1 cellular context compared by ENCODE assay signal in genomic region chr20:32580970-32581838, GRCh38.
A peak's percentile ranks its signal among the peaks of the same experiment; 100 is the strongest.
TF ChIP-seq lines count a peak whose summit lies in the region.

No MANE protein-coding gene starts in this region.

TF ChIP-seq in HepG2, 621 proteins besides CTCF, POLR2A, EP300 and RAD21 (continued from another document and continues in another):
- TF ChIP-seq ZNF318 (CRISPR knock-in tag; IDR thresholded peaks at IDR 0.05), result 0 out of 2 replicates have a peak, but pooled peaks have one; percentile 25
- TF ChIP-seq NCOA1 (CRISPR knock-in tag; IDR thresholded peaks at IDR 0.05), result no peak
- no peak for TF ChIP-seq MAFG (CRISPR knock-in tag; IDR thresholded peaks at IDR 0.05)
- TF ChIP-seq ZBTB3 (CRISPR knock-in tag; IDR thresholded peaks at IDR 0.05; ENCODE audit: borderline replicate concordance, low read depth), result no peak; the same call in 1 of the 2 replicates
- no peak for TF ChIP-seq SIX4 (CRISPR knock-in tag; IDR thresholded peaks at IDR 0.05)
- no peak for TF ChIP-seq ZMAT5 (CRISPR knock-in tag; IDR thresholded peaks at IDR 0.05; ENCODE audit: borderline replicate concordance, low read depth)
- TF ChIP-seq, protein P1, sequence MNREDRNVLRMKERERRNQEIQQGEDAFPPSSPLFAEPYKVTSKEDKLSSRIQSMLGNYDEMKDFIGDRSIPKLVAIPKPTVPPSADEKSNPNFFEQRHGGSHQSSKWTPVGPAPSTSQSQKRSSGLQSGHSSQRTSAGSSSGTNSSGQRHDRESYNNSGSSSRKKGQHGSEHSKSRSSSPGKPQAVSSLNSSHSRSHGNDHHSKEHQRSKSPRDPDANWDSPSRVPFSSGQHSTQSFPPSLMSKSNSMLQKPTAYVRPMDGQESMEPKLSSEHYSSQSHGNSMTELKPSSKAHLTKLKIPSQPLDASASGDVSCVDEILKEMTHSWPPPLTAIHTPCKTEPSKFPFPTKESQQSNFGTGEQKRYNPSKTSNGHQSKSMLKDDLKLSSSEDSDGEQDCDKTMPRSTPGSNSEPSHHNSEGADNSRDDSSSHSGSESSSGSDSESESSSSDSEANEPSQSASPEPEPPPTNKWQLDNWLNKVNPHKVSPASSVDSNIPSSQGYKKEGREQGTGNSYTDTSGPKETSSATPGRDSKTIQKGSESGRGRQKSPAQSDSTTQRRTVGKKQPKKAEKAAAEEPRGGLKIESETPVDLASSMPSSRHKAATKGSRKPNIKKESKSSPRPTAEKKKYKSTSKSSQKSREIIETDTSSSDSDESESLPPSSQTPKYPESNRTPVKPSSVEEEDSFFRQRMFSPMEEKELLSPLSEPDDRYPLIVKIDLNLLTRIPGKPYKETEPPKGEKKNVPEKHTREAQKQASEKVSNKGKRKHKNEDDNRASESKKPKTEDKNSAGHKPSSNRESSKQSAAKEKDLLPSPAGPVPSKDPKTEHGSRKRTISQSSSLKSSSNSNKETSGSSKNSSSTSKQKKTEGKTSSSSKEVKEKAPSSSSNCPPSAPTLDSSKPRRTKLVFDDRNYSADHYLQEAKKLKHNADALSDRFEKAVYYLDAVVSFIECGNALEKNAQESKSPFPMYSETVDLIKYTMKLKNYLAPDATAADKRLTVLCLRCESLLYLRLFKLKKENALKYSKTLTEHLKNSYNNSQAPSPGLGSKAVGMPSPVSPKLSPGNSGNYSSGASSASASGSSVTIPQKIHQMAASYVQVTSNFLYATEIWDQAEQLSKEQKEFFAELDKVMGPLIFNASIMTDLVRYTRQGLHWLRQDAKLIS (CRISPR knock-in tag; IDR thresholded peaks at IDR 0.05), result no peak
- peak; percentile 16; the same call in 1 of the 2 replicates for TF ChIP-seq ZNF546 (CRISPR knock-in tag; conservative IDR thresholded peaks at IDR 0.05)
- TF ChIP-seq, protein P2, sequence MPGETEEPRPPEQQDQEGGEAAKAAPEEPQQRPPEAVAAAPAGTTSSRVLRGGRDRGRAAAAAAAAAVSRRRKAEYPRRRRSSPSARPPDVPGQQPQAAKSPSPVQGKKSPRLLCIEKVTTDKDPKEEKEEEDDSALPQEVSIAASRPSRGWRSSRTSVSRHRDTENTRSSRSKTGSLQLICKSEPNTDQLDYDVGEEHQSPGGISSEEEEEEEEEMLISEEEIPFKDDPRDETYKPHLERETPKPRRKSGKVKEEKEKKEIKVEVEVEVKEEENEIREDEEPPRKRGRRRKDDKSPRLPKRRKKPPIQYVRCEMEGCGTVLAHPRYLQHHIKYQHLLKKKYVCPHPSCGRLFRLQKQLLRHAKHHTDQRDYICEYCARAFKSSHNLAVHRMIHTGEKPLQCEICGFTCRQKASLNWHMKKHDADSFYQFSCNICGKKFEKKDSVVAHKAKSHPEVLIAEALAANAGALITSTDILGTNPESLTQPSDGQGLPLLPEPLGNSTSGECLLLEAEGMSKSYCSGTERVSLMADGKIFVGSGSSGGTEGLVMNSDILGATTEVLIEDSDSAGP (CRISPR knock-in tag; IDR thresholded peaks at IDR 0.05; ENCODE audit: borderline replicate concordance), result no peak
- 0 out of 2 replicates have a peak, but pooled peaks have one; percentile 1 for TF ChIP-seq ELF3 (CRISPR knock-in tag; IDR thresholded peaks at IDR 0.05)
- peak; percentile 20; the same call in 1 of the 2 replicates for TF ChIP-seq SAFB2 (CRISPR knock-in tag; IDR thresholded peaks at IDR 0.05; ENCODE audit: borderline replicate concordance, low read depth)
- no peak for TF ChIP-seq ZNF83 (CRISPR knock-in tag; IDR thresholded peaks at IDR 0.05; ENCODE audit: borderline replicate concordance)
- TF ChIP-seq REL (CRISPR knock-in tag; conservative IDR thresholded peaks at IDR 0.05), result no peak
- TF ChIP-seq, protein P3, sequence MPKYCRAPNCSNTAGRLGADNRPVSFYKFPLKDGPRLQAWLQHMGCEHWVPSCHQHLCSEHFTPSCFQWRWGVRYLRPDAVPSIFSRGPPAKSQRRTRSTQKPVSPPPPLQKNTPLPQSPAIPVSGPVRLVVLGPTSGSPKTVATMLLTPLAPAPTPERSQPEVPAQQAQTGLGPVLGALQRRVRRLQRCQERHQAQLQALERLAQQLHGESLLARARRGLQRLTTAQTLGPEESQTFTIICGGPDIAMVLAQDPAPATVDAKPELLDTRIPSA (CRISPR knock-in tag; IDR thresholded peaks at IDR 0.05; ENCODE audit: borderline replicate concordance), result no peak
- no peak for TF ChIP-seq KDM3A (CRISPR knock-in tag; IDR thresholded peaks at IDR 0.05; ENCODE audit: low read depth)
- TF ChIP-seq ZNF577 (CRISPR knock-in tag; IDR thresholded peaks at IDR 0.05; ENCODE audit: borderline replicate concordance, low read depth), result no peak
- no peak for TF ChIP-seq ZNF562 (CRISPR knock-in tag; IDR thresholded peaks at IDR 0.05; ENCODE audit: borderline replicate concordance)
- no peak for TF ChIP-seq ZNF747 (CRISPR knock-in tag; IDR thresholded peaks at IDR 0.05; ENCODE audit: borderline replicate concordance)
- no peak for TF ChIP-seq KDM1A (CRISPR knock-in tag; IDR thresholded peaks at IDR 0.05)
- no peak for TF ChIP-seq ZUFSP (CRISPR knock-in tag; IDR thresholded peaks at IDR 0.05; ENCODE audit: borderline replicate concordance)
- peak; percentile 50; the same call in 1 of the 2 replicates for TF ChIP-seq TARDBP (CRISPR knock-in tag; IDR thresholded peaks at IDR 0.05)
- no peak for TF ChIP-seq JUNB (CRISPR knock-in tag; IDR thresholded peaks at IDR 0.05; ENCODE audit: borderline replicate concordance)
- TF ChIP-seq NCOR1 (IDR thresholded peaks at IDR 0.05; ENCODE audit: borderline replicate concordance, low read length), result no peak
- no peak for TF ChIP-seq ZFYVE20 (CRISPR knock-in tag; IDR thresholded peaks at IDR 0.05; ENCODE audit: borderline replicate concordance, low read depth)
- no peak for TF ChIP-seq ZNF296 (CRISPR knock-in tag; conservative IDR thresholded peaks at IDR 0.05)
- TF ChIP-seq, protein P4, sequence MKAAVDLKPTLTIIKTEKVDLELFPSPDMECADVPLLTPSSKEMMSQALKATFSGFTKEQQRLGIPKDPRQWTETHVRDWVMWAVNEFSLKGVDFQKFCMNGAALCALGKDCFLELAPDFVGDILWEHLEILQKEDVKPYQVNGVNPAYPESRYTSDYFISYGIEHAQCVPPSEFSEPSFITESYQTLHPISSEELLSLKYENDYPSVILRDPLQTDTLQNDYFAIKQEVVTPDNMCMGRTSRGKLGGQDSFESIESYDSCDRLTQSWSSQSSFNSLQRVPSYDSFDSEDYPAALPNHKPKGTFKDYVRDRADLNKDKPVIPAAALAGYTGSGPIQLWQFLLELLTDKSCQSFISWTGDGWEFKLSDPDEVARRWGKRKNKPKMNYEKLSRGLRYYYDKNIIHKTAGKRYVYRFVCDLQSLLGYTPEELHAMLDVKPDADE (CRISPR knock-in tag; IDR thresholded peaks at IDR 0.05), result no peak
- TF ChIP-seq, protein P5, sequence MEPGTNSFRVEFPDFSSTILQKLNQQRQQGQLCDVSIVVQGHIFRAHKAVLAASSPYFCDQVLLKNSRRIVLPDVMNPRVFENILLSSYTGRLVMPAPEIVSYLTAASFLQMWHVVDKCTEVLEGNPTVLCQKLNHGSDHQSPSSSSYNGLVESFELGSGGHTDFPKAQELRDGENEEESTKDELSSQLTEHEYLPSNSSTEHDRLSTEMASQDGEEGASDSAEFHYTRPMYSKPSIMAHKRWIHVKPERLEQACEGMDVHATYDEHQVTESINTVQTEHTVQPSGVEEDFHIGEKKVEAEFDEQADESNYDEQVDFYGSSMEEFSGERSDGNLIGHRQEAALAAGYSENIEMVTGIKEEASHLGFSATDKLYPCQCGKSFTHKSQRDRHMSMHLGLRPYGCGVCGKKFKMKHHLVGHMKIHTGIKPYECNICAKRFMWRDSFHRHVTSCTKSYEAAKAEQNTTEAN (CRISPR knock-in tag; conservative IDR thresholded peaks at IDR 0.05), result no peak
- no peak; the same call in 1 of the 2 replicates for TF ChIP-seq ZNF276 (CRISPR knock-in tag; IDR thresholded peaks at IDR 0.05; ENCODE audit: low read depth)
- TF ChIP-seq ZNF451 (CRISPR knock-in tag; IDR thresholded peaks at IDR 0.05), result no peak
- TF ChIP-seq ZNF33B (CRISPR knock-in tag; IDR thresholded peaks at IDR 0.05), result peak; percentile 17; the same call in 1 of the 2 replicates
